8 cellular contexts compared by ENCODE assay signal in the genomic region with DNA sequence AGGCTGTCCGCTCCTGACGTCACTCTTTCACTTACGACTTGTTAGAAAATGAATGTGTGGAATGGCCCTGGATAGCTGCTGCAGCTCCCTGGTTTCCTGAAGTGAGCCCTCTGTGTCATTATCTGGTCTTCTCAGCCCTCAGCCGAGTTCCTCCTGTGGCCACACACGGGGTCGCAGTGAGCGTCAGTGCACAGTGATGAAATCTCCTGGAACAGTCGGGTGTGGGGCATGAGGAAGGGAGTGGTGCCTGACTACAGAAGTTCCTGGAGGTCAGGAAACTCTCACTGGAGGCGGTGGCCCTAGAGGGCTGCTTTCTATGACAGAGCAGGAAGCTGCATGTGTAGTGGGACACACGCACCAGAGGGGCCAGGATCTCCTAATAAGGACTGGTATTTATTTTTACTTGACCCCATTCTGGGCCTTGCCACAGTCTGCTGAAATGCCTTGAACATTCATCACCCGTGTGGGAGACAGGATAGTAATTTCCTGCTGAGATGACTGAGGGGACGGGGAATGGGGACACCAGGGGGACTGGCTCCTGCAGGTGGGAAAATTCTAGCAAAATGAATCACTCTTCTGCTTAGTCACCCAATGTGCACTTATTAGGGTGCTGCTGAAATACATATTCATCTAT.
DNase-seq lines count a peak whose midpoint lies in the region; ATAC-seq, FAIRE-seq and TF ChIP-seq lines count a peak whose summit lies in the region.
"Not testable (repeated sequence)": the region's sequence is repeated elsewhere in the genome, so short reads cannot be mapped to it uniquely, and the experiment has no call there.

No MANE protein-coding gene starts in this region.

- not testable (repeated sequence) for H3K27me3 Mint-ChIP-seq in neural progenitor cell (ENCODE audit: insufficient read depth, low read depth)

- H3K79me2 ChIP-seq in neural progenitor cell (ENCODE audit: low read depth), result not testable (repeated sequence)

- H3K9me3 Mint-ChIP-seq in neural progenitor cell, result not testable (repeated sequence)

- DNase-seq in CD1c-positive myeloid dendritic cell (ENCODE audit: extremely low spot score) (peak; percentile 80), HTR-8/SVneo (ENCODE audit: insufficient read length, low spot score) (peak; percentile 52), amniotic stem cell (lab: John Stamatoyannopoulos, UW) (peak; percentile 92), islet precursor cell (peak; percentile 98)
- not testable (repeated sequence) for DNase-seq in neural progenitor cell (ENCODE audit: low spot score)

- FAIRE-seq in HTR-8/SVneo (lab: Jason Lieb, UNC), result not testable (repeated sequence)

- H3F3A ChIP-seq in neural progenitor cell (ENCODE audit: low read depth), result peaks cover 17% of the 10 kb centered on the region

- H3K9me3 ChIP-seq in neural progenitor cell (ENCODE audit: low read depth), result not testable (repeated sequence)

- H2AFZ ChIP-seq in neural progenitor cell (replicated peaks), result not testable (repeated sequence)

- H3K36me3 ChIP-seq in neural progenitor cell, result not testable (repeated sequence)

- peaks cover 18% of the 10 kb centered on the region for H3K4me1 ChIP-seq in neural progenitor cell

- not testable (repeated sequence) for H3K9ac ChIP-seq in neural progenitor cell

- ATAC-seq in esophagus mucosa, result peak; percentile 69

- not testable (repeated sequence) for H3K4me2 ChIP-seq in neural progenitor cell

- H3K36me3 Mint-ChIP-seq in neural progenitor cell, result peaks cover 30% of the 10 kb centered on the region

- H3K27ac ChIP-seq in neural progenitor cell, result not testable (repeated sequence)
- peak overlapping the region; percentile 52 for H3K27ac ChIP-seq in temporal lobe (ENCODE audit: low read depth, low read length)

- H3K4me3 ChIP-seq in neural progenitor cell, result not testable (repeated sequence)

- H3K4me3 Mint-ChIP-seq in neural progenitor cell, result not testable (repeated sequence)

- TF ChIP-seq CTCF in neural progenitor cell (IDR thresholded peaks at IDR 0.05), result not testable (repeated sequence)

- H3K27me3 ChIP-seq in neural progenitor cell, result not testable (repeated sequence)

- H3K4me1 Mint-ChIP-seq in neural progenitor cell, result peaks cover 79% of the 10 kb centered on the region

- H4K20me1 ChIP-seq in neural progenitor cell (ENCODE audit: low read depth), result not testable (repeated sequence)

- H3K27ac Mint-ChIP-seq in neural progenitor cell, result peak overlapping the region; percentile 81

TF ChIP-seq in PFSK-1, 5 proteins besides CTCF, POLR2A, EP300 and RAD21:
- TF ChIP-seq FOXP2 (optimal IDR thresholded peaks at IDR 0.05; ENCODE audit: borderline replicate concordance, extremely low read depth, extremely low read length, insufficient read depth), result peak; percentile 79
- TF ChIP-seq, protein P1, sequence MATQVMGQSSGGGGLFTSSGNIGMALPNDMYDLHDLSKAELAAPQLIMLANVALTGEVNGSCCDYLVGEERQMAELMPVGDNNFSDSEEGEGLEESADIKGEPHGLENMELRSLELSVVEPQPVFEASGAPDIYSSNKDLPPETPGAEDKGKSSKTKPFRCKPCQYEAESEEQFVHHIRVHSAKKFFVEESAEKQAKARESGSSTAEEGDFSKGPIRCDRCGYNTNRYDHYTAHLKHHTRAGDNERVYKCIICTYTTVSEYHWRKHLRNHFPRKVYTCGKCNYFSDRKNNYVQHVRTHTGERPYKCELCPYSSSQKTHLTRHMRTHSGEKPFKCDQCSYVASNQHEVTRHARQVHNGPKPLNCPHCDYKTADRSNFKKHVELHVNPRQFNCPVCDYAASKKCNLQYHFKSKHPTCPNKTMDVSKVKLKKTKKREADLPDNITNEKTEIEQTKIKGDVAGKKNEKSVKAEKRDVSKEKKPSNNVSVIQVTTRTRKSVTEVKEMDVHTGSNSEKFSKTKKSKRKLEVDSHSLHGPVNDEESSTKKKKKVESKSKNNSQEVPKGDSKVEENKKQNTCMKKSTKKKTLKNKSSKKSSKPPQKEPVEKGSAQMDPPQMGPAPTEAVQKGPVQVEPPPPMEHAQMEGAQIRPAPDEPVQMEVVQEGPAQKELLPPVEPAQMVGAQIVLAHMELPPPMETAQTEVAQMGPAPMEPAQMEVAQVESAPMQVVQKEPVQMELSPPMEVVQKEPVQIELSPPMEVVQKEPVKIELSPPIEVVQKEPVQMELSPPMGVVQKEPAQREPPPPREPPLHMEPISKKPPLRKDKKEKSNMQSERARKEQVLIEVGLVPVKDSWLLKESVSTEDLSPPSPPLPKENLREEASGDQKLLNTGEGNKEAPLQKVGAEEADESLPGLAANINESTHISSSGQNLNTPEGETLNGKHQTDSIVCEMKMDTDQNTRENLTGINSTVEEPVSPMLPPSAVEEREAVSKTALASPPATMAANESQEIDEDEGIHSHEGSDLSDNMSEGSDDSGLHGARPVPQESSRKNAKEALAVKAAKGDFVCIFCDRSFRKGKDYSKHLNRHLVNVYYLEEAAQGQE (IDR thresholded peaks at IDR 0.05; ENCODE audit: insufficient read depth in 1 of 2, low read depth in 2 of 2, low read length in 2 of 2), result 0 out of 4 replicates have a peak, but pooled peaks of 1 of the 2 experiments have one; percentile 18
